15 cellular contexts compared by ENCODE assay signal in genomic region chr17:4479982-4480751, GRCh38. TPM values are rescaled to one million over a fixed set of nuclear protein-coding genes. Genes with fewer than 3 reads are reported as not detected.
DNase-seq lines count a peak whose midpoint lies in the region; ATAC-seq and TF ChIP-seq lines count a peak whose summit lies in the region.
"Had no signal": no experiment of that assay in that cellular context is flagged by ENCODE, and none has a peak within 500 bp of the region (broad histone marks: within the 10 kb centered on the region; RNA-seq: fewer than 3 reads in every experiment).

No MANE protein-coding gene starts in this region.

- no peak overlapping the region for H3K4me3 ChIP-seq in HL-60 (replicated peaks; ENCODE audit: insufficient read depth, low read length)
- no peak overlapping the region for H3K4me3 ChIP-seq in hepatocyte
- H3K4me3 ChIP-seq in neutrophil (ENCODE audit: low read depth in 1 of 2, low read length in 1 of 2), result peak overlapping the region in 1 of 2 experiments; percentile 47
- H3K4me3 ChIP-seq: gastrocnemius medialis, GM23248 had no signal

- no peaks in the 10 kb centered on the region for H3K9me3 ChIP-seq in hepatocyte (ENCODE audit: low read depth)
- no peaks in the 10 kb centered on the region for H3K9me3 ChIP-seq in neutrophil
- H3K9me3 ChIP-seq: Caco-2, gastrocnemius medialis had no signal

- no peak overlapping the region for H2AFZ ChIP-seq in hepatocyte
- H2AFZ ChIP-seq: GM23248 had no signal

- peaks cover 2% of the 10 kb centered on the region for H3K36me3 Mint-ChIP-seq in T-helper 2 cell treated with Interferon-gamma antibody and Interleukin-4, amounts not matched to agents 5 μg/mL and 100 μg/mL, for 36 hours (ENCODE audit: low read depth)

- H3K9me2 ChIP-seq in hepatocyte (replicated peaks; ENCODE audit: insufficient read depth), result no peaks in the 10 kb centered on the region

- H3K27me3 Mint-ChIP-seq in T-helper 2 cell treated with Interferon-gamma antibody and Interleukin-4, amounts not matched to agents 5 μg/mL and 100 μg/mL, for 36 hours (ENCODE audit: low read depth), result no peaks in the 10 kb centered on the region
- H3K27me3 Mint-ChIP-seq: activated CD4-positive, alpha-beta memory T cell treated with anti-CD3 and anti-CD28 coated beads, Interleukin-2, amount 10 ng/mL, durations not matched to agents 7 days and 5 days had no signal

- H3K4me1 Mint-ChIP-seq in T-helper 2 cell treated with Interferon-gamma antibody and Interleukin-4, amounts not matched to agents 5 μg/mL and 100 μg/mL, for 36 hours (ENCODE audit: low read depth), result peaks cover 23% of the 10 kb centered on the region

- no peaks in the 10 kb centered on the region for H3K79me2 ChIP-seq in hepatocyte

- peak overlapping the region; percentile 36 for H3K27ac Mint-ChIP-seq in T-helper 2 cell treated with Interferon-gamma antibody and Interleukin-4, amounts not matched to agents 5 μg/mL and 100 μg/mL, for 36 hours

- H3K27ac ChIP-seq in HL-60 (replicated peaks) (peak overlapping the region; percentile 77), hepatocyte (peak overlapping the region; percentile 85), neutrophil (peak overlapping the region; percentile 80)
- H3K27ac ChIP-seq: gastrocnemius medialis, GM23248 had no signal

- no peaks in the 10 kb centered on the region for H3K9me3 Mint-ChIP-seq in T-helper 2 cell treated with Interferon-gamma antibody and Interleukin-4, amounts not matched to agents 5 μg/mL and 100 μg/mL, for 36 hours
- H3K9me3 Mint-ChIP-seq: activated CD4-positive, alpha-beta memory T cell treated with anti-CD3 and anti-CD28 coated beads, Interleukin-2, amount 10 ng/mL, durations not matched to agents 7 days and 5 days had no signal

- H3K4me1 ChIP-seq in hepatocyte (ENCODE audit: insufficient read depth) (peaks cover 65% of the 10 kb centered on the region), neutrophil (ENCODE audit: control insufficient read depth in 1 of 2, insufficient read depth in 1 of 2, low read depth in 1 of 2, low read length in 1 of 2) (peaks cover 39 to 43% of the 10 kb centered on the region in 2 experiments)
- H3K4me1 ChIP-seq: gastrocnemius medialis had no signal

- no peak for ATAC-seq in GM18907 (IDR thresholded peaks at IDR 0.05; ENCODE audit: unreplicated experiment)
- ATAC-seq: gastrocnemius medialis had no signal

- no peak for DNase-seq in T-helper 2 cell treated with Interferon-gamma antibody and Interleukin-4, amounts not matched to agents 5 μg/mL and 100 μg/mL, for 36 hours (ENCODE audit: low spot score)
- DNase-seq in T-helper 2 cell (no peak), HL-60 (ENCODE audit: low read depth in 1 of 2, low spot score in 1 of 2) (no peak), hepatocyte (ENCODE audit: low spot score) (no peak), NCI-H510A (lab: John Stamatoyannopoulos, UW) (no peak)
- no peak for DNase-seq in stimulated activated CD4-positive, alpha-beta T cell treated with anti-CD3 and anti-CD28 coated beads, Interleukin-12 subunit alpha, Interleukin-12 subunit beta, amount 100 ng/mL, for 4 hours
- DNase-seq: Caco-2, gastrocnemius medialis, GM23248, NCI-H1436 treated with DMSO at 0.1 percent for 48 hours, NCI-H526 had no signal

- peak overlapping the region; percentile 10 for H3K4me2 ChIP-seq in hepatocyte

- no peak overlapping the region for H3K4me3 Mint-ChIP-seq in T-helper 2 cell treated with Interferon-gamma antibody and Interleukin-4, amounts not matched to agents 5 μg/mL and 100 μg/mL, for 36 hours

- no peaks in the 10 kb centered on the region for H4K20me1 ChIP-seq in hepatocyte (ENCODE audit: insufficient read depth, poor library complexity, severe bottlenecking)

- no peaks in the 10 kb centered on the region for H3K27me3 ChIP-seq in HL-60 (ENCODE audit: insufficient read depth, poor library complexity, severe bottlenecking)
- no peaks in the 10 kb centered on the region for H3K27me3 ChIP-seq in hepatocyte
- H3K27me3 ChIP-seq in neutrophil, result no peaks in the 10 kb centered on the region
- H3K27me3 ChIP-seq: gastrocnemius medialis had no signal

- no peak for TF ChIP-seq CTCF in HL-60 (IDR thresholded peaks at IDR 0.05; ENCODE audit: insufficient read depth, low read length)
- TF ChIP-seq CTCF in hepatocyte (IDR thresholded peaks at IDR 0.05; ENCODE audit: poor library complexity), result no peak
- TF ChIP-seq CTCF in neutrophil (IDR thresholded peaks at IDR 0.05), result no peak

- H3K36me3 ChIP-seq in hepatocyte (replicated peaks; ENCODE audit: insufficient read depth, low read depth) (no peaks in the 10 kb centered on the region), neutrophil (no peaks in the 10 kb centered on the region)
- H3K36me3 ChIP-seq: gastrocnemius medialis had no signal

- 60% methylated on average over 13 of the region's 13 CpGs for WGBS in hepatocyte (ENCODE audit: low lambda C conversion rate, missing lambda C conversion rate)

RNA-seq across cellular contexts. Expression of gene SPNS2, which starts 18.5 kb away (rescaled TPM):
- 5.6 and 8.3 TPM in 2 replicates for total RNA-seq in hepatocyte
- polyA plus RNA-seq in hepatocyte, result 10.3 and 13.4 TPM in 2 replicates
- total RNA-seq: GM23248 had no signal

RNA-seq across cellular contexts. Expression of gene SPNS3, which starts 46.4 kb away (rescaled TPM):
- 0.17 and 0.20 TPM in 2 replicates for total RNA-seq in hepatocyte
- polyA plus RNA-seq in hepatocyte, result 0.12 and 0.60 TPM in 2 replicates
- total RNA-seq: bronchial epithelial cell, Caco-2, gastrocnemius medialis, GM23248 had no signal
- polyA plus RNA-seq: GM23248 had no signal
